In the genomic region with DNA sequence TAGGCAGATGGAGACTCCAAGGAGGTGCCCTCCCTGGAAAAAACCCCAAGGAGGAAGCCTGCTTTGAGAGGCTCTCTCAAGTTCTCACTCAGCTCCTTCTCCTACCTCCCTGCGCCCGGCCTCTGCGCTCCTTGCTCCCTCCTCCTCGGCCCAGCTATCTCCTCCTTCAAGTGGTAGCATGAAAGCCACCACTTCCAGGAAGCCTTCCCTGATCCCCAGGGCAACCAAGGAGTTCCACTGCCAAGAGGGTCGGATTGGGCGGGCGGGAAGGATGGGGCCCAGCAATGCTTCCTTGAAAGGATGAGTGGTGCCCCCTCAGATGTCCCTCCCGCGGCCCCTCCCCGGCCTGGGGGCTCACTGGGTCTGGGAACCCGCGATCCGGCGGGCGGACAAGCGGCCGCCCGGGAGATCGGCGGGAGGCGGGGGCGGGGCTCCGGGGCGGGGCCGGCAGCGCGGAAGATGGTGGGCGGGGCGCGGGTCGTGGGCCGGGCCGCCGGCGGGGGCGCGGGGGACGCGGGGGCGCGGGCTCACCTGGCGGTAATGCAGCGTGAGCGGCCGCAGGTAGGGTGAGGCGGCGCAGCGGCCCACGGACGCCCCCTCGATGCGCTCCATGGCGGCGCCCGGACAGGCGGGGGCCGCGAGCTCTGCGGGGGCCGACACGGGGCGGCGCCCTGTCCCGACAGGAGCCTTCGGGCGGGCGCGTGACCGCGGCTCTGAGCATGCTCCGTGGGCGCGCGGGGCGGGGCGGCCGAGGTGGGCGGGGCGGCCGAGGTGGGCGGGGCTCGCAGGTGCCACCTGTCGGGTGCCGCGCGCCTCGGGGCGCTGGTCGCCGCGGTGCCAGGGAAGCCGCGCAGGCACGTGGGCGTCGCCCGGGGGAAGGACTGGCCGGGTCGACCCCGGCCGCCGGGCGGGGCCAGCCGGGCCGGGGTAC, we compare ENCODE assay signal across 8 cellular contexts. TPM values are rescaled to one million over a fixed set of nuclear protein-coding genes. Genes with fewer than 3 reads are reported as not detected.
DNase-seq lines count a peak whose midpoint lies in the region; ATAC-seq and TF ChIP-seq lines count a peak whose summit lies in the region.

A gene (minus strand): TSS at position 715 of the 931 bp plus-strand sequence. CDS start 103 bp downstream, at position 612.

- H3K27me3 ChIP-seq in A673 (replicated peaks; ENCODE audit: insufficient read depth, low read depth, low read length, poor library complexity) (no peaks in the 10 kb centered on the region), adipocyte (replicated peaks; ENCODE audit: control insufficient read depth, insufficient read depth, low read length) (peaks cover 23% of the 10 kb centered on the region), left ventricle myocardium inferior (ENCODE audit: low read depth) (no peaks in the 10 kb centered on the region)

- CTCF ChIA-PET in A673 (lab: Charles Lee), result interaction anchor here (1.1 kb wide), 1 partner anchor 347 kb away, joined by 3 read pairs; no protein-coding TSS in a partner anchor

- DNase-seq in A673 (ENCODE audit: low spot score) (peak; percentile 68), HPDE6-E6E7 (ENCODE audit: extremely low spot score) (peak; percentile 89), SW480 (ENCODE audit: low spot score) (peak; percentile 73), adipocyte (ENCODE audit: low read depth) (peak; percentile 77), left ventricle myocardium inferior (peak; percentile 66), sciatic nerve (ENCODE audit: low spot score) (peak; percentile 76), middle frontal gyrus (ENCODE audit: extremely low spot score, low spot score) (no peak)

- H3K4me1 ChIP-seq in A673 (ENCODE audit: insufficient read depth, low read length, poor library complexity, severe bottlenecking) (peaks cover 13% of the 10 kb centered on the region), adipocyte (ENCODE audit: control insufficient read depth, insufficient read depth, low read length) (peaks cover 11% of the 10 kb centered on the region), left ventricle myocardium inferior (peaks cover 30% of the 10 kb centered on the region)

- H3K27ac ChIP-seq in A673 (ENCODE audit: low read depth, low read length, poor library complexity, severe bottlenecking) (no peak within 1 kb of the TSS), left ventricle myocardium inferior (replicated peaks) (peak within 1 kb of the TSS; percentile 73)

- POLR2A ChIA-PET in A673 (lab: Charles Lee; ENCODE audit: low non-redundant PET), result no interaction called here

- peak; percentile 57 for ATAC-seq in GM18867 (IDR thresholded peaks at IDR 0.05; ENCODE audit: unreplicated experiment)
- peak; percentile 55 for ATAC-seq in sciatic nerve

- intact Hi-C loops in A673 (cut with micrococcal nuclease; ENCODE audit: unreplicated experiment), result no loop called here
- intact Hi-C loops in left ventricle myocardium inferior (cut with micrococcal nuclease), result no loop called here
- intact Hi-C loops in sciatic nerve (cut with DNase I), result no loop called here

- H3K9me3 ChIP-seq in A673 (ENCODE audit: low read depth, low read length, poor library complexity, severe bottlenecking), result no peaks in the 10 kb centered on the region
- no peaks in the 10 kb centered on the region for H3K9me3 ChIP-seq in adipocyte (ENCODE audit: control insufficient read depth, low read length)
- no peaks in the 10 kb centered on the region for H3K9me3 ChIP-seq in left ventricle myocardium inferior (replicated peaks)

- no peak for TF ChIP-seq CTCF in A673 (conservative IDR thresholded peaks at IDR 0.05; ENCODE audit: low read depth, low read length)
- TF ChIP-seq CTCF in left ventricle myocardium inferior (IDR thresholded peaks at IDR 0.05; ENCODE audit: borderline replicate concordance), result no peak

- H3K36me3 ChIP-seq in A673 (ENCODE audit: insufficient read depth, low read length, poor library complexity, severe bottlenecking) (no peaks in the 10 kb centered on the region), adipocyte (ENCODE audit: control insufficient read depth, insufficient read depth, low read length, severe bottlenecking) (no peaks in the 10 kb centered on the region), left ventricle myocardium inferior (no peaks in the 10 kb centered on the region)

- H3K4me3 ChIP-seq in A673 (ENCODE audit: low read depth, low read length, poor library complexity, severe bottlenecking) (peak within 1 kb of the TSS; percentile 63), adipocyte (ENCODE audit: low read length) (peak within 1 kb of the TSS; percentile 76), left ventricle myocardium inferior (peak within 1 kb of the TSS; percentile 68)

- no TSS peak for BruUV-seq in A673 (replicated peaks; lab: Mats Ljungman, UMichigan)

- peak within 1 kb of the TSS; percentile 51 for H3K9ac ChIP-seq in adipocyte (ENCODE audit: low read length)

RNA-seq across cellular contexts. Expression of the gene that starts here (rescaled TPM):
- total RNA-seq in A673 (2021) (30.8 and 40.5 TPM in 2 replicates), left ventricle myocardium inferior (22.9 TPM), sciatic nerve (21.7 TPM)
